2 cellular contexts compared by ENCODE assay signal in the genomic region with DNA sequence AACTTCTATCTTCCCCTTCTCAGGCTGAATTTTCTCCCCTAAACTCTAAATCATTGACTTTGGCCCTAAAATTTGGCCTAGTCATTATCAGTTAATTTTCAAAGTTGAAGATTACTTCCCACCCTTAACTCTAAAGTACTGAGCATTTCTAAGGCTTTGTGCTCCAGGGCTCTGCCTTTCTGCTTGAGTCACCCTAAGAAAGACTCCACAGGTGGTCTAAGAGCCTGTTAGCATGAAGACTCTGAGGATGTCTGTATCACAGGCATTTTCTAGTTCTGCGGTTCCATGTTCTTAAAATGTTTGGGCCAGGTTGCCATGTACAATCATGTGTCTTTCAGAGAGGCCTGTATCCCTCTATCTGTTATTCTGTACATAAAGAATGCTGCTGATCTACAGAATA.
TF ChIP-seq lines count a peak whose summit lies in the region.

No MANE protein-coding gene starts in this region.

TF ChIP-seq in HEK293, 187 proteins besides CTCF, POLR2A, EP300 and RAD21:
- TF ChIP-seq, protein P1, sequence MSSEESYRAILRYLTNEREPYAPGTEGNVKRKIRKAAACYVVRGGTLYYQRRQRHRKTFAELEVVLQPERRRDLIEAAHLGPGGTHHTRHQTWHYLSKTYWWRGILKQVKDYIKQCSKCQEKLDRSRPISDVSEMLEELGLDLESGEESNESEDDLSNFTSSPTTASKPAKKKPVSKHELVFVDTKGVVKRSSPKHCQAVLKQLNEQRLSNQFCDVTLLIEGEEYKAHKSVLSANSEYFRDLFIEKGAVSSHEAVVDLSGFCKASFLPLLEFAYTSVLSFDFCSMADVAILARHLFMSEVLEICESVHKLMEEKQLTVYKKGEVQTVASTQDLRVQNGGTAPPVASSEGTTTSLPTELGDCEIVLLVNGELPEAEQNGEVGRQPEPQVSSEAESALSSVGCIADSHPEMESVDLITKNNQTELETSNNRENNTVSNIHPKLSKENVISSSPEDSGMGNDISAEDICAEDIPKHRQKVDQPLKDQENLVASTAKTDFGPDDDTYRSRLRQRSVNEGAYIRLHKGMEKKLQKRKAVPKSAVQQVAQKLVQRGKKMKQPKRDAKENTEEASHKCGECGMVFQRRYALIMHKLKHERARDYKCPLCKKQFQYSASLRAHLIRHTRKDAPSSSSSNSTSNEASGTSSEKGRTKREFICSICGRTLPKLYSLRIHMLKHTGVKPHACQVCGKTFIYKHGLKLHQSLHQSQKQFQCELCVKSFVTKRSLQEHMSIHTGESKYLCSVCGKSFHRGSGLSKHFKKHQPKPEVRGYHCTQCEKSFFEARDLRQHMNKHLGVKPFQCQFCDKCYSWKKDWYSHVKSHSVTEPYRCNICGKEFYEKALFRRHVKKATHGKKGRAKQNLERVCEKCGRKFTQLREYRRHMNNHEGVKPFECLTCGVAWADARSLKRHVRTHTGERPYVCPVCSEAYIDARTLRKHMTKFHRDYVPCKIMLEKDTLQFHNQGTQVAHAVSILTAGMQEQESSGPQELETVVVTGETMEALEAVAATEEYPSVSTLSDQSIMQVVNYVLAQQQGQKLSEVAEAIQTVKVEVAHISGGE (tag by site-specific recombination; conservative IDR thresholded peaks at IDR 0.05; ENCODE audit: low read depth), result no peak
- TF ChIP-seq SCRT2 (tag by site-specific recombination; IDR thresholded peaks at IDR 0.05) (0 out of 2 replicates have a peak, but pooled peaks have one; percentile 14), ZNF174 (tag by site-specific recombination; IDR thresholded peaks at IDR 0.05) (no peak), ZNF311 (tag by site-specific recombination; IDR thresholded peaks at IDR 0.05; ENCODE audit: borderline replicate concordance) (no peak)

TF ChIP-seq in WTC11, 78 proteins besides CTCF, POLR2A, EP300 and RAD21 (continued from another document):
- TF ChIP-seq, protein P2, sequence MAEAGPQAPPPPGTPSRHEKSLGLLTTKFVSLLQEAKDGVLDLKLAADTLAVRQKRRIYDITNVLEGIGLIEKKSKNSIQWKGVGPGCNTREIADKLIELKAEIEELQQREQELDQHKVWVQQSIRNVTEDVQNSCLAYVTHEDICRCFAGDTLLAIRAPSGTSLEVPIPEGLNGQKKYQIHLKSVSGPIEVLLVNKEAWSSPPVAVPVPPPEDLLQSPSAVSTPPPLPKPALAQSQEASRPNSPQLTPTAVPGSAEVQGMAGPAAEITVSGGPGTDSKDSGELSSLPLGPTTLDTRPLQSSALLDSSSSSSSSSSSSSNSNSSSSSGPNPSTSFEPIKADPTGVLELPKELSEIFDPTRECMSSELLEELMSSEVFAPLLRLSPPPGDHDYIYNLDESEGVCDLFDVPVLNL (CRISPR knock-in tag; IDR thresholded peaks at IDR 0.05; ENCODE audit: borderline replicate concordance, low read depth), result no peak
- no peak for TF ChIP-seq SMAD4 (CRISPR knock-in tag; IDR thresholded peaks at IDR 0.05)
- TF ChIP-seq, protein P3, sequence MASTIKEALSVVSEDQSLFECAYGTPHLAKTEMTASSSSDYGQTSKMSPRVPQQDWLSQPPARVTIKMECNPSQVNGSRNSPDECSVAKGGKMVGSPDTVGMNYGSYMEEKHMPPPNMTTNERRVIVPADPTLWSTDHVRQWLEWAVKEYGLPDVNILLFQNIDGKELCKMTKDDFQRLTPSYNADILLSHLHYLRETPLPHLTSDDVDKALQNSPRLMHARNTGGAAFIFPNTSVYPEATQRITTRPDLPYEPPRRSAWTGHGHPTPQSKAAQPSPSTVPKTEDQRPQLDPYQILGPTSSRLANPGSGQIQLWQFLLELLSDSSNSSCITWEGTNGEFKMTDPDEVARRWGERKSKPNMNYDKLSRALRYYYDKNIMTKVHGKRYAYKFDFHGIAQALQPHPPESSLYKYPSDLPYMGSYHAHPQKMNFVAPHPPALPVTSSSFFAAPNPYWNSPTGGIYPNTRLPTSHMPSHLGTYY (CRISPR knock-in tag; IDR thresholded peaks at IDR 0.05), result no peak
- TF ChIP-seq, protein P4, sequence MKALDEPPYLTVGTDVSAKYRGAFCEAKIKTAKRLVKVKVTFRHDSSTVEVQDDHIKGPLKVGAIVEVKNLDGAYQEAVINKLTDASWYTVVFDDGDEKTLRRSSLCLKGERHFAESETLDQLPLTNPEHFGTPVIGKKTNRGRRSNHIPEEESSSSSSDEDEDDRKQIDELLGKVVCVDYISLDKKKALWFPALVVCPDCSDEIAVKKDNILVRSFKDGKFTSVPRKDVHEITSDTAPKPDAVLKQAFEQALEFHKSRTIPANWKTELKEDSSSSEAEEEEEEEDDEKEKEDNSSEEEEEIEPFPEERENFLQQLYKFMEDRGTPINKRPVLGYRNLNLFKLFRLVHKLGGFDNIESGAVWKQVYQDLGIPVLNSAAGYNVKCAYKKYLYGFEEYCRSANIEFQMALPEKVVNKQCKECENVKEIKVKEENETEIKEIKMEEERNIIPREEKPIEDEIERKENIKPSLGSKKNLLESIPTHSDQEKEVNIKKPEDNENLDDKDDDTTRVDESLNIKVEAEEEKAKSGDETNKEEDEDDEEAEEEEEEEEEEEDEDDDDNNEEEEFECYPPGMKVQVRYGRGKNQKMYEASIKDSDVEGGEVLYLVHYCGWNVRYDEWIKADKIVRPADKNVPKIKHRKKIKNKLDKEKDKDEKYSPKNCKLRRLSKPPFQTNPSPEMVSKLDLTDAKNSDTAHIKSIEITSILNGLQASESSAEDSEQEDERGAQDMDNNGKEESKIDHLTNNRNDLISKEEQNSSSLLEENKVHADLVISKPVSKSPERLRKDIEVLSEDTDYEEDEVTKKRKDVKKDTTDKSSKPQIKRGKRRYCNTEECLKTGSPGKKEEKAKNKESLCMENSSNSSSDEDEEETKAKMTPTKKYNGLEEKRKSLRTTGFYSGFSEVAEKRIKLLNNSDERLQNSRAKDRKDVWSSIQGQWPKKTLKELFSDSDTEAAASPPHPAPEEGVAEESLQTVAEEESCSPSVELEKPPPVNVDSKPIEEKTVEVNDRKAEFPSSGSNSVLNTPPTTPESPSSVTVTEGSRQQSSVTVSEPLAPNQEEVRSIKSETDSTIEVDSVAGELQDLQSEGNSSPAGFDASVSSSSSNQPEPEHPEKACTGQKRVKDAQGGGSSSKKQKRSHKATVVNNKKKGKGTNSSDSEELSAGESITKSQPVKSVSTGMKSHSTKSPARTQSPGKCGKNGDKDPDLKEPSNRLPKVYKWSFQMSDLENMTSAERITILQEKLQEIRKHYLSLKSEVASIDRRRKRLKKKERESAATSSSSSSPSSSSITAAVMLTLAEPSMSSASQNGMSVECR (CRISPR knock-in tag; IDR thresholded peaks at IDR 0.05; ENCODE audit: borderline replicate concordance), result no peak
- TF ChIP-seq TEAD4 (CRISPR knock-in tag; IDR thresholded peaks at IDR 0.05), result no peak
- no peak for TF ChIP-seq ZNF396 (CRISPR knock-in tag; IDR thresholded peaks at IDR 0.05; ENCODE audit: borderline replicate concordance)
- TF ChIP-seq TEAD1 (CRISPR knock-in tag; IDR thresholded peaks at IDR 0.05), result no peak
- TF ChIP-seq SOX15 (CRISPR knock-in tag; IDR thresholded peaks at IDR 0.05), result no peak
